ENCODE assay signal across 1 cellular context in the genomic region with DNA sequence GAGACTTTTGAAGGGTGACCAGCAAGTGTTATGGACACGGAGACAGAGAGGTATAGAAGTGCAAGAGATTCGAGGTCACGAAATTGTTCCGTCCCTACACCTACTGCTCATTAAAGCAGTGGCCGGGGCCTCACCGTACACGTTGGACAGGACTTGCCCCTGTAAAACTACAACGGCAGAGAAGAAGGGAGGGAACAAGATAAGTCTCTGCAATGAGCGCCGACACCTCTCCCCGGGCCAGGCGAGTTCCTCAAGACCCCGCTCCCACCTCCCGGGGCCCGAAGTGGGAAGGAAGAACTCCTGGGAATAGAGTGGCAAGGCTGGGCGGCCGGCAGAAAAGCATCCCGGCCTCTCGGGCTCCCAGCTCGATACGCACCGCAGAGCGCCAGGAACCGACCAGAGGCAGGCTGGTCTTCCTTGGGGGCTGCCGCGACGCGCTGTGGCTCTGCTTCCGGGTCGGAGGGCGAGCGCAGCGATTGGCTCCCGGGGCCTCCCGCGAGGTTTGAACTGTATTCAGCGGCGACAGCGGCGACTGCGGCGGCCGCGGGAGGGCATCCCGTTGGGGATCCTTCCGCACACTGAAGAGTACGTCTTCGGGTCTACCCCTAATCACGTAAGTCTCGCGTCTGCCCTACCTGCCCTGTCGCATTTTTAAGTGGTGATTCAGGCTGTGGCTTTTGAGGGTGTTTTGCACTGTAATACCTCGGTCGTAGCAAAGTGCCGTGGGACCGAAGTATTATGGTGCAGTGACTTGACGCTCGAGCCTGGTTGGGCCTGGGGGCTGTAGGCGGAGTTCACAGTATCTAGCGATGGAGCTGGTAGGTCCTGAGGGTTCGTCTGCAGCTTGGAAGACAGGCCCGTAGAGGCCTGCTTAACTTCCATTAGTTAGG.
A peak's percentile ranks its signal among the peaks of the same experiment; 100 is the strongest.
TF ChIP-seq lines count a peak whose summit lies in the region.

A gene with protein sequence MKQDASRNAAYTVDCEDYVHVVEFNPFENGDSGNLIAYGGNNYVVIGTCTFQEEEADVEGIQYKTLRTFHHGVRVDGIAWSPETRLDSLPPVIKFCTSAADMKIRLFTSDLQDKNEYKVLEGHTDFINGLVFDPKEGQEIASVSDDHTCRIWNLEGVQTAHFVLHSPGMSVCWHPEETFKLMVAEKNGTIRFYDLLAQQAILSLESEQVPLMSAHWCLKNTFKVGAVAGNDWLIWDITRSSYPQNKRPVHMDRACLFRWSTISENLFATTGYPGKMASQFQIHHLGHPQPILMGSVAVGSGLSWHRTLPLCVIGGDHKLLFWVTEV (minus strand): TSS at position 441 of the 890 bp plus-strand sequence. CDS start 1,596 bp downstream, outside the sequence.
A gene with protein sequence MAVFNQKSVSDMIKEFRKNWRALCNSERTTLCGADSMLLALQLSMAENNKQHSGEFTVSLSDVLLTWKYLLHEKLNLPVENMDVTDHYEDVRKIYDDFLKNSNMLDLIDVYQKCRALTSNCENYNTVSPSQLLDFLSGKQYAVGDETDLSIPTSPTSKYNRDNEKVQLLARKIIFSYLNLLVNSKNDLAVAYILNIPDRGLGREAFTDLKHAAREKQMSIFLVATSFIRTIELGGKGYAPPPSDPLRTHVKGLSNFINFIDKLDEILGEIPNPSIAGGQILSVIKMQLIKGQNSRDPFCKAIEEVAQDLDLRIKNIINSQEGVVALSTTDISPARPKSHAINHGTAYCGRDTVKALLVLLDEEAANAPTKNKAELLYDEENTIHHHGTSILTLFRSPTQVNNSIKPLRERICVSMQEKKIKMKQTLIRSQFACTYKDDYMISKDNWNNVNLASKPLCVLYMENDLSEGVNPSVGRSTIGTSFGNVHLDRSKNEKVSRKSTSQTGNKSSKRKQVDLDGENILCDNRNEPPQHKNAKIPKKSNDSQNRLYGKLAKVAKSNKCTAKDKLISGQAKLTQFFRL (plus strand): TSS at position 510 of the 890 bp plus-strand sequence. CDS start 3,706 bp downstream, outside the sequence.

TF ChIP-seq in K562, 482 proteins besides CTCF, POLR2A, EP300 and RAD21 (continued from another document and continues in another):
- TF ChIP-seq, protein P1, sequence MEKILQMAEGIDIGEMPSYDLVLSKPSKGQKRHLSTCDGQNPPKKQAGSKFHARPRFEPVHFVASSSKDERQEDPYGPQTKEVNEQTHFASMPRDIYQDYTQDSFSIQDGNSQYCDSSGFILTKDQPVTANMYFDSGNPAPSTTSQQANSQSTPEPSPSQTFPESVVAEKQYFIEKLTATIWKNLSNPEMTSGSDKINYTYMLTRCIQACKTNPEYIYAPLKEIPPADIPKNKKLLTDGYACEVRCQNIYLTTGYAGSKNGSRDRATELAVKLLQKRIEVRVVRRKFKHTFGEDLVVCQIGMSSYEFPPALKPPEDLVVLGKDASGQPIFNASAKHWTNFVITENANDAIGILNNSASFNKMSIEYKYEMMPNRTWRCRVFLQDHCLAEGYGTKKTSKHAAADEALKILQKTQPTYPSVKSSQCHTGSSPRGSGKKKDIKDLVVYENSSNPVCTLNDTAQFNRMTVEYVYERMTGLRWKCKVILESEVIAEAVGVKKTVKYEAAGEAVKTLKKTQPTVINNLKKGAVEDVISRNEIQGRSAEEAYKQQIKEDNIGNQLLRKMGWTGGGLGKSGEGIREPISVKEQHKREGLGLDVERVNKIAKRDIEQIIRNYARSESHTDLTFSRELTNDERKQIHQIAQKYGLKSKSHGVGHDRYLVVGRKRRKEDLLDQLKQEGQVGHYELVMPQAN (IDR thresholded peaks at IDR 0.05; ENCODE audit: borderline replicate concordance), result peak; percentile 86; the same call in 1 of the 2 replicates
- TF ChIP-seq ELF1 (tag; IDR thresholded peaks at IDR 0.05), result peak; percentile 90
- no peak for TF ChIP-seq SMAD3 (CRISPR knock-in tag; conservative IDR thresholded peaks at IDR 0.05)
- TF ChIP-seq, protein P2, sequence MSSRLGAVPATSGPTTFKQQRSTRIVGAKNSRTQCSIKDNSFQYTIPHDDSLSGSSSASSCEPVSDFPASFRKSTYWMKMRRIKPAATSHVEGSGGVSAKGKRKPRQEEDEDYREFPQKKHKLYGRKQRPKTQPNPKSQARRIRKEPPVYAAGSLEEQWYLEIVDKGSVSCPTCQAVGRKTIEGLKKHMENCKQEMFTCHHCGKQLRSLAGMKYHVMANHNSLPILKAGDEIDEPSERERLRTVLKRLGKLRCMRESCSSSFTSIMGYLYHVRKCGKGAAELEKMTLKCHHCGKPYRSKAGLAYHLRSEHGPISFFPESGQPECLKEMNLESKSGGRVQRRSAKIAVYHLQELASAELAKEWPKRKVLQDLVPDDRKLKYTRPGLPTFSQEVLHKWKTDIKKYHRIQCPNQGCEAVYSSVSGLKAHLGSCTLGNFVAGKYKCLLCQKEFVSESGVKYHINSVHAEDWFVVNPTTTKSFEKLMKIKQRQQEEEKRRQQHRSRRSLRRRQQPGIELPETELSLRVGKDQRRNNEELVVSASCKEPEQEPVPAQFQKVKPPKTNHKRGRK (tag; IDR thresholded peaks at IDR 0.05), result no peak
- TF ChIP-seq PYGO2 (tag; IDR thresholded peaks at IDR 0.05), result no peak
- TF ChIP-seq, protein P3, sequence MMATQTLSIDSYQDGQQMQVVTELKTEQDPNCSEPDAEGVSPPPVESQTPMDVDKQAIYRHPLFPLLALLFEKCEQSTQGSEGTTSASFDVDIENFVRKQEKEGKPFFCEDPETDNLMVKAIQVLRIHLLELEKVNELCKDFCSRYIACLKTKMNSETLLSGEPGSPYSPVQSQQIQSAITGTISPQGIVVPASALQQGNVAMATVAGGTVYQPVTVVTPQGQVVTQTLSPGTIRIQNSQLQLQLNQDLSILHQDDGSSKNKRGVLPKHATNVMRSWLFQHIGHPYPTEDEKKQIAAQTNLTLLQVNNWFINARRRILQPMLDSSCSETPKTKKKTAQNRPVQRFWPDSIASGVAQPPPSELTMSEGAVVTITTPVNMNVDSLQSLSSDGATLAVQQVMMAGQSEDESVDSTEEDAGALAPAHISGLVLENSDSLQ (IDR thresholded peaks at IDR 0.05), result no peak
- TF ChIP-seq, protein P4, sequence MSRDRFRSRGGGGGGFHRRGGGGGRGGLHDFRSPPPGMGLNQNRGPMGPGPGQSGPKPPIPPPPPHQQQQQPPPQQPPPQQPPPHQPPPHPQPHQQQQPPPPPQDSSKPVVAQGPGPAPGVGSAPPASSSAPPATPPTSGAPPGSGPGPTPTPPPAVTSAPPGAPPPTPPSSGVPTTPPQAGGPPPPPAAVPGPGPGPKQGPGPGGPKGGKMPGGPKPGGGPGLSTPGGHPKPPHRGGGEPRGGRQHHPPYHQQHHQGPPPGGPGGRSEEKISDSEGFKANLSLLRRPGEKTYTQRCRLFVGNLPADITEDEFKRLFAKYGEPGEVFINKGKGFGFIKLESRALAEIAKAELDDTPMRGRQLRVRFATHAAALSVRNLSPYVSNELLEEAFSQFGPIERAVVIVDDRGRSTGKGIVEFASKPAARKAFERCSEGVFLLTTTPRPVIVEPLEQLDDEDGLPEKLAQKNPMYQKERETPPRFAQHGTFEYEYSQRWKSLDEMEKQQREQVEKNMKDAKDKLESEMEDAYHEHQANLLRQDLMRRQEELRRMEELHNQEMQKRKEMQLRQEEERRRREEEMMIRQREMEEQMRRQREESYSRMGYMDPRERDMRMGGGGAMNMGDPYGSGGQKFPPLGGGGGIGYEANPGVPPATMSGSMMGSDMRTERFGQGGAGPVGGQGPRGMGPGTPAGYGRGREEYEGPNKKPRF (IDR thresholded peaks at IDR 0.05; ENCODE audit: low read depth, low read length), result no peak
- TF ChIP-seq TAF9B (IDR thresholded peaks at IDR 0.05; ENCODE audit: partially characterized antibody), result peak; percentile 85
- no peak for TF ChIP-seq SAFB2 (IDR thresholded peaks at IDR 0.05; ENCODE audit: borderline replicate concordance, low read depth, low read length, severe bottlenecking)
- TF ChIP-seq ZNF217 (CRISPR knock-in tag; IDR thresholded peaks at IDR 0.05), result no peak
- TF ChIP-seq ILF3 (IDR thresholded peaks at IDR 0.05; ENCODE audit: borderline replicate concordance), result no peak
- TF ChIP-seq ZNF764 (CRISPR knock-in tag; IDR thresholded peaks at IDR 0.05; ENCODE audit: low read depth), result no peak
- TF ChIP-seq GTF2E2 (tag; IDR thresholded peaks at IDR 0.05), result peak; percentile 89; the same call in 1 of the 2 replicates
- TF ChIP-seq NCOR1 (IDR thresholded peaks at IDR 0.05), result 0 out of 2 replicates have a peak, but pooled peaks have one; percentile 2
- TF ChIP-seq KLF6 (CRISPR knock-in tag; IDR thresholded peaks at IDR 0.05; ENCODE audit: borderline replicate concordance), result no peak
- TF ChIP-seq TOE1 (IDR thresholded peaks at IDR 0.05; ENCODE audit: borderline replicate concordance), result 0 out of 2 replicates have a peak, but pooled peaks have one; percentile 61
- TF ChIP-seq TOE1 (CRISPR knock-in tag; IDR thresholded peaks at IDR 0.05; ENCODE audit: borderline replicate concordance, low read depth), result no peak
- TF ChIP-seq, protein P5, sequence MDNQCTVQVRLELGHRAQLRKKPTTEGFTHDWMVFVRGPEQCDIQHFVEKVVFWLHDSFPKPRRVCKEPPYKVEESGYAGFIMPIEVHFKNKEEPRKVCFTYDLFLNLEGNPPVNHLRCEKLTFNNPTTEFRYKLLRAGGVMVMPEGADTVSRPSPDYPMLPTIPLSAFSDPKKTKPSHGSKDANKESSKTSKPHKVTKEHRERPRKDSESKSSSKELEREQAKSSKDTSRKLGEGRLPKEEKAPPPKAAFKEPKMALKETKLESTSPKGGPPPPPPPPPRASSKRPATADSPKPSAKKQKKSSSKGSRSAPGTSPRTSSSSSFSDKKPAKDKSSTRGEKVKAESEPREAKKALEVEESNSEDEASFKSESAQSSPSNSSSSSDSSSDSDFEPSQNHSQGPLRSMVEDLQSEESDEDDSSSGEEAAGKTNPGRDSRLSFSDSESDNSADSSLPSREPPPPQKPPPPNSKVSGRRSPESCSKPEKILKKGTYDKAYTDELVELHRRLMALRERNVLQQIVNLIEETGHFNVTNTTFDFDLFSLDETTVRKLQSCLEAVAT (IDR thresholded peaks at IDR 0.05), result no peak
- TF ChIP-seq, protein P6, sequence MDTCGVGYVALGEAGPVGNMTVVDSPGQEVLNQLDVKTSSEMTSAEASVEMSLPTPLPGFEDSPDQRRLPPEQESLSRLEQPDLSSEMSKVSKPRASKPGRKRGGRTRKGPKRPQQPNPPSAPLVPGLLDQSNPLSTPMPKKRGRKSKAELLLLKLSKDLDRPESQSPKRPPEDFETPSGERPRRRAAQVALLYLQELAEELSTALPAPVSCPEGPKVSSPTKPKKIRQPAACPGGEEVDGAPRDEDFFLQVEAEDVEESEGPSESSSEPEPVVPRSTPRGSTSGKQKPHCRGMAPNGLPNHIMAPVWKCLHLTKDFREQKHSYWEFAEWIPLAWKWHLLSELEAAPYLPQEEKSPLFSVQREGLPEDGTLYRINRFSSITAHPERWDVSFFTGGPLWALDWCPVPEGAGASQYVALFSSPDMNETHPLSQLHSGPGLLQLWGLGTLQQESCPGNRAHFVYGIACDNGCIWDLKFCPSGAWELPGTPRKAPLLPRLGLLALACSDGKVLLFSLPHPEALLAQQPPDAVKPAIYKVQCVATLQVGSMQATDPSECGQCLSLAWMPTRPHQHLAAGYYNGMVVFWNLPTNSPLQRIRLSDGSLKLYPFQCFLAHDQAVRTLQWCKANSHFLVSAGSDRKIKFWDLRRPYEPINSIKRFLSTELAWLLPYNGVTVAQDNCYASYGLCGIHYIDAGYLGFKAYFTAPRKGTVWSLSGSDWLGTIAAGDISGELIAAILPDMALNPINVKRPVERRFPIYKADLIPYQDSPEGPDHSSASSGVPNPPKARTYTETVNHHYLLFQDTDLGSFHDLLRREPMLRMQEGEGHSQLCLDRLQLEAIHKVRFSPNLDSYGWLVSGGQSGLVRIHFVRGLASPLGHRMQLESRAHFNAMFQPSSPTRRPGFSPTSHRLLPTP (IDR thresholded peaks at IDR 0.05; ENCODE audit: borderline replicate concordance, extremely low read depth, insufficient read length), result no peak
- TF ChIP-seq WHSC1 (IDR thresholded peaks at IDR 0.05; ENCODE audit: low read length), result no peak
